In genomic region chr11:88520391-88520790, GRCh38 we compare ENCODE assay signal across 13 cellular contexts.
DNase-seq lines count a peak whose midpoint lies in the region; ATAC-seq and TF ChIP-seq lines count a peak whose summit lies in the region.
"Had no signal": no experiment of that assay in that cellular context is flagged by ENCODE, and none has a peak within 500 bp of the region (broad histone marks: within the 10 kb centered on the region; RNA-seq: fewer than 3 reads in every experiment).

No MANE protein-coding gene starts in this region.

- no peak for TF ChIP-seq CTCF in epithelial cell of esophagus (IDR thresholded peaks at IDR 0.05; ENCODE audit: insufficient read depth, low read depth, low read length, missing control alignments)

- no peak overlapping the region for H3K4me3 ChIP-seq in epithelial cell of esophagus (ENCODE audit: low read length)

- no peak for ATAC-seq in activated CD4-positive, CD25-positive, alpha-beta regulatory T cell treated with anti-CD3 and anti-CD28 coated beads, Interleukin-2, amount 50 U/mL, for 24 hours
- ATAC-seq: HCT116 had no signal

- peak; percentile 59 for DNase-seq in ELR (ENCODE audit: low read depth)
- peak; percentile 52 for DNase-seq in NCI-H226
- peak; percentile 58 for DNase-seq in epithelial cell of esophagus (ENCODE audit: low read depth)
- DNase-seq in kidney glomerular epithelial cell (lab: John Stamatoyannopoulos, UW): peak; percentile 6
- no peak for DNase-seq in substantia nigra (lab: John Stamatoyannopoulos, UW)
- DNase-seq in NCI-H748 treated with DMSO at 0.1 percent for 48 hours (lab: John Stamatoyannopoulos, UW): no peak
- DNase-seq in dedifferentiated amniotic fluid mesenchymal stem cell (ENCODE audit: extremely low spot score): no peak
- DNase-seq: KBM-7, NCI-H1092, SHP77 had no signal

- H3K27ac ChIP-seq in substantia nigra (ENCODE audit: low read depth, low read length, poor library complexity, severe bottlenecking): no peak overlapping the region
- H3K27ac ChIP-seq: C4-2B had no signal

Comparison
In these comparisons a context has a peak if more than half of its experiments do, and no peak if none do; other contexts are left out.
1. DNase-seq: peak in ELR (single experiment), NCI-H226 (single experiment), epithelial cell of esophagus (single experiment) and kidney glomerular epithelial cell (single experiment); none in substantia nigra (0 of 49), NCI-H748 treated with DMSO at 0.1 percent for 48 hours (single experiment) and dedifferentiated amniotic fluid mesenchymal stem cell (single experiment).